ENCODE assay signal across 1 cellular context in genomic region chr9:127930298-127931091, GRCh38.
TF ChIP-seq lines count a peak whose summit lies in the region.

TSS of gene PIP5KL1 (minus strand) at chr9:127930777. CDS start at chr9:127930752, 25 bp downstream.

TF ChIP-seq in HEK293, 187 proteins besides CTCF, POLR2A, EP300 and RAD21 (continued from another document):
- TF ChIP-seq SP3 (tag by site-specific recombination; IDR thresholded peaks at IDR 0.05) (peak; percentile 86), EGR2 (tag by site-specific recombination; IDR thresholded peaks at IDR 0.05; ENCODE audit: low read depth) (peak; percentile 65), ZNF24 (tag by site-specific recombination; IDR thresholded peaks at IDR 0.05) (0 out of 2 replicates have a peak, but pooled peaks have one; percentile 38), ZNF114 (tag by site-specific recombination; IDR thresholded peaks at IDR 0.05) (no peak), SP2 (tag by site-specific recombination; IDR thresholded peaks at IDR 0.05) (peak; percentile 86), ZNF416 (tag by site-specific recombination; IDR thresholded peaks at IDR 0.05) (no peak), GLIS2 (tag by site-specific recombination; IDR thresholded peaks at IDR 0.05) (peak; percentile 76), ZSCAN5A (tag by site-specific recombination; IDR thresholded peaks at IDR 0.05) (0 out of 2 replicates have a peak, but pooled peaks have one; percentile 29), KLF17 (tag by site-specific recombination; IDR thresholded peaks at IDR 0.05) (peak; percentile 35; the same call in 1 of the 2 replicates), ZNF280C (tag by site-specific recombination; IDR thresholded peaks at IDR 0.05) (no peak), TCF7L2 (IDR thresholded peaks at IDR 0.05; ENCODE audit: borderline replicate concordance, low read depth, low read length) (no peak), ATF2 (tag by site-specific recombination; IDR thresholded peaks at IDR 0.05; ENCODE audit: low read depth) (no peak)
